In genomic region chrX:131217878-131218486, GRCh38 we compare ENCODE assay signal across 32 cellular contexts.
DNase-seq lines count a peak whose midpoint lies in the region; ATAC-seq, FAIRE-seq and TF ChIP-seq lines count a peak whose summit lies in the region.
"Had no signal": no experiment of that assay in that cellular context is flagged by ENCODE, and none has a peak within 500 bp of the region (broad histone marks: within the 10 kb centered on the region; RNA-seq: fewer than 3 reads in every experiment).

No MANE protein-coding gene starts in this region.

- no peaks in the 10 kb centered on the region; a peak in 2 of 5 replicates for H3K27me3 ChIP-seq in K562 (ENCODE audit: control insufficient read depth in 2 of 2, insufficient read depth in 2 of 2, low read length in 2 of 2)
- no peaks in the 10 kb centered on the region for H3K27me3 ChIP-seq in right lobe of liver
- H3K27me3 ChIP-seq in lower lobe of right lung (ENCODE audit: low read depth), result no peaks in the 10 kb centered on the region
- H3K27me3 ChIP-seq in uterus, result peaks cover 0 to 3% of the 10 kb centered on the region in 2 donors
- H3K27me3 ChIP-seq: gastroesophageal sphincter, neural progenitor cell, Peyer's patch, tibial artery had no signal

- no peaks in the 10 kb centered on the region for H3K9me3 ChIP-seq in K562 (replicated peaks; ENCODE audit: control insufficient read depth, insufficient read depth, low read depth, low read length)
- H3K9me3 ChIP-seq in right lobe of liver, result no peaks in the 10 kb centered on the region
- H3K9me3 ChIP-seq in lower lobe of right lung, result no peaks in the 10 kb centered on the region
- H3K9me3 ChIP-seq in uterus, result no peaks in the 10 kb centered on the region
- H3K9me3 ChIP-seq: breast epithelium, gastroesophageal sphincter, Peyer's patch, tibial artery had no signal

- no peak overlapping the region for H3K27ac ChIP-seq in K562 (ENCODE audit: extremely low read depth, low read depth, low read length)
- H3K27ac ChIP-seq in right lobe of liver, result no peak overlapping the region
- H3K27ac ChIP-seq in lower lobe of right lung, result no peak overlapping the region
- H3K27ac ChIP-seq in uterus, result no peak overlapping the region
- H3K27ac ChIP-seq: breast epithelium, dorsolateral prefrontal cortex, gastroesophageal sphincter, neural progenitor cell, Peyer's patch, tibial artery had no signal

- FAIRE-seq in K562 (lab: Jason Lieb, UNC), result no peak
- FAIRE-seq: endothelial cell of umbilical vein had no signal

- TF ChIP-seq EP300 in K562 (IDR thresholded peaks at IDR 0.05; ENCODE audit: low read length), result no peak

- ATAC-seq in K562 (no peak), right lobe of liver (peak; percentile 76 to 83 (median 77)), lower lobe of right lung (no peak), HG03520 (IDR thresholded peaks at IDR 0.05; ENCODE audit: unreplicated experiment) (no peak)
- ATAC-seq: gastroesophageal sphincter, left colon, right cardiac atrium had no signal

- H3K4me3 ChIP-seq in K562 (no peak overlapping the region), right lobe of liver (peak overlapping the region in 1 of 3 donors; percentile 29), lower lobe of right lung (no peak overlapping the region), uterus (no peak overlapping the region)
- H3K4me3 ChIP-seq: breast epithelium, dorsolateral prefrontal cortex, gastroesophageal sphincter, neural progenitor cell, Peyer's patch, tibial artery had no signal

- 3% methylated on average over 6 of the region's 6 CpGs for WGBS in K562 (ENCODE audit: insufficient coverage, low coverage, missing lambda C conversion rate)
- WGBS in right lobe of liver (ENCODE audit: insufficient coverage, low coverage, low lambda C conversion rate, missing lambda C conversion rate), result 45% methylated on average over 6 of the region's 6 CpGs

- no peaks in the 10 kb centered on the region for H3K79me2 ChIP-seq in K562 (ENCODE audit: control insufficient read depth, insufficient read depth, low read length)

- H2AFZ ChIP-seq in K562 (ENCODE audit: low read depth, low read length), result no peak overlapping the region
- H2AFZ ChIP-seq: neural progenitor cell had no signal

- no peaks in the 10 kb centered on the region for H4K20me1 ChIP-seq in K562 (replicated peaks; ENCODE audit: control insufficient read depth, insufficient read depth, low read length)

- BruUV-seq in K562 (replicated peaks; lab: Mats Ljungman, UMichigan), result no TSS peak

- intact Hi-C loops in K562 (cut with micrococcal nuclease) (no loop called here), right lobe of liver (cut with DNase I) (no loop called here), lower lobe of right lung (cut with DNase I) (no loop called here), uterus (cut with DNase I; ENCODE audit: low total_unique reads) (no loop called here)

- in situ Hi-C loops in K562 (cut with MboI), result no loop called here

- TF ChIP-seq CTCF in K562 (IDR thresholded peaks at IDR 0.05 in 2 of 3, conservative IDR thresholded peaks at IDR 0.05 in 1 of 3; ENCODE audit: insufficient read depth in 2 of 3, low read depth in 1 of 3, low read length in 3 of 3), result 0 out of 6 replicates have a peak, but pooled peaks of 2 of the 3 experiments have one; percentile 3 to 12
- TF ChIP-seq CTCF in right lobe of liver (IDR thresholded peaks at IDR 0.05), result peak in 3 of 4 donors; percentile 12 to 29 (median 15)
- TF ChIP-seq CTCF in lower lobe of right lung (IDR thresholded peaks at IDR 0.05), result no peak
- TF ChIP-seq CTCF in uterus (IDR thresholded peaks at IDR 0.05), result no peak

- no peaks in the 10 kb centered on the region for H3K9me1 ChIP-seq in K562 (ENCODE audit: control insufficient read depth, insufficient read depth, low read length)

- TF ChIP-seq POLR2A in K562 (conservative IDR thresholded peaks at IDR 0.05), result no peak
- no peak for TF ChIP-seq POLR2A in right lobe of liver (IDR thresholded peaks at IDR 0.05)
- TF ChIP-seq POLR2A in uterus (IDR thresholded peaks at IDR 0.05), result no peak

- POLR2A ChIA-PET in K562 (lab: Yijun Ruan, JAX), result no interaction called here

- no peak for TF ChIP-seq RAD21 in K562 (CRISPR knock-in tag; conservative IDR thresholded peaks at IDR 0.05 in 1 of 2, IDR thresholded peaks at IDR 0.05 in 1 of 2)

- peak; percentile 6 for DNase-seq in DMS 273 treated with DMSO at 0.1 percent for 48 hours (lab: John Stamatoyannopoulos, UW)
- peak; percentile 22 for DNase-seq in NCI-H2171 (lab: John Stamatoyannopoulos, UW)
- no peak for DNase-seq in K562 (ENCODE audit: extremely low read depth in 1 of 4, low spot score in 3 of 4)
- no peak for DNase-seq in right lobe of liver
- DNase-seq in lower lobe of right lung, result no peak
- no peak for DNase-seq in mucosa of gallbladder (ENCODE audit: low spot score)
- no peak for DNase-seq in uterus
- DNase-seq: ACHN; activated CD4-positive, alpha-beta T cell treated with anti-CD3 and anti-CD28 coated beads for 48 hours; activated CD8-positive, alpha-beta memory T cell treated with anti-CD3 and anti-CD28 coated beads for 24 hours; activated T-cell treated with anti-CD3 and anti-CD28 coated beads for 4 hours; amniotic stem cell; DMS79; dorsolateral prefrontal cortex; GF-D8; hypothalamus; immature natural killer cell; left colon; NCI-H1092; NCI-H187; NCI-H510A treated with DMSO at 0.1 percent for 48 hours; Peyer's patch; right cardiac atrium; SHP77; stimulated activated CD4-positive, alpha-beta T cell treated with anti-CD3 and anti-CD28 coated beads, Interleukin-12 subunit alpha, Interleukin-12 subunit beta, amount 100 ng/mL, for 4 hours; stimulated activated CD4-positive, alpha-beta T cell treated with anti-CD3 and anti-CD28 coated beads, Interleukin-4, amount 100 ng/mL, for 1 hour; tibial artery had no signal

- no peak overlapping the region for H3K4me2 ChIP-seq in K562 (ENCODE audit: insufficient read depth, low read length)
- H3K4me2 ChIP-seq: neural progenitor cell had no signal

- H3K9ac ChIP-seq in K562 (ENCODE audit: insufficient read depth in 1 of 2, low read depth in 2 of 2, low read length in 2 of 2), result no peak overlapping the region
- H3K9ac ChIP-seq: neural progenitor cell had no signal

- no peaks in the 10 kb centered on the region for H3K4me1 ChIP-seq in K562 (replicated peaks in 1 of 2; ENCODE audit: control insufficient read depth in 2 of 2, insufficient read depth in 2 of 2, low read length in 2 of 2)
- H3K4me1 ChIP-seq in right lobe of liver, result no peaks in the 10 kb centered on the region
- H3K4me1 ChIP-seq in lower lobe of right lung, result no peaks in the 10 kb centered on the region
- no peaks in the 10 kb centered on the region for H3K4me1 ChIP-seq in uterus
- H3K4me1 ChIP-seq: breast epithelium, gastroesophageal sphincter, Peyer's patch, tibial artery had no signal

- H3K36me3 ChIP-seq in K562 (ENCODE audit: control insufficient read depth, insufficient read depth, low read length) (no peaks in the 10 kb centered on the region), right lobe of liver (no peaks in the 10 kb centered on the region), lower lobe of right lung (no peaks in the 10 kb centered on the region), uterus (no peaks in the 10 kb centered on the region)
- H3K36me3 ChIP-seq: breast epithelium, gastroesophageal sphincter, neural progenitor cell, Peyer's patch, tibial artery had no signal

- CTCF ChIA-PET in K562 (lab: Yijun Ruan, JAX; ENCODE audit: low intra/inter-chr PET ratio), result no interaction called here

TF ChIP-seq in K562, 482 proteins besides CTCF, POLR2A, EP300 and RAD21:
- no peak for TF ChIP-seq NRF1 (conservative IDR thresholded peaks at IDR 0.05 in 1 of 2, IDR thresholded peaks at IDR 0.05 in 1 of 2)
- TF ChIP-seq TAL1 (IDR thresholded peaks at IDR 0.05), result no peak
- TF ChIP-seq RNF219 (CRISPR knock-in tag; IDR thresholded peaks at IDR 0.05), result no peak
- no peak for TF ChIP-seq HNRNPH1 (optimal IDR thresholded peaks at IDR 0.05; ENCODE audit: low read depth, low read length)
- TF ChIP-seq, protein P1, sequence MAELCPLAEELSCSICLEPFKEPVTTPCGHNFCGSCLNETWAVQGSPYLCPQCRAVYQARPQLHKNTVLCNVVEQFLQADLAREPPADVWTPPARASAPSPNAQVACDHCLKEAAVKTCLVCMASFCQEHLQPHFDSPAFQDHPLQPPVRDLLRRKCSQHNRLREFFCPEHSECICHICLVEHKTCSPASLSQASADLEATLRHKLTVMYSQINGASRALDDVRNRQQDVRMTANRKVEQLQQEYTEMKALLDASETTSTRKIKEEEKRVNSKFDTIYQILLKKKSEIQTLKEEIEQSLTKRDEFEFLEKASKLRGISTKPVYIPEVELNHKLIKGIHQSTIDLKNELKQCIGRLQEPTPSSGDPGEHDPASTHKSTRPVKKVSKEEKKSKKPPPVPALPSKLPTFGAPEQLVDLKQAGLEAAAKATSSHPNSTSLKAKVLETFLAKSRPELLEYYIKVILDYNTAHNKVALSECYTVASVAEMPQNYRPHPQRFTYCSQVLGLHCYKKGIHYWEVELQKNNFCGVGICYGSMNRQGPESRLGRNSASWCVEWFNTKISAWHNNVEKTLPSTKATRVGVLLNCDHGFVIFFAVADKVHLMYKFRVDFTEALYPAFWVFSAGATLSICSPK (IDR thresholded peaks at IDR 0.05; ENCODE audit: borderline replicate concordance), result no peak

Comparison
In these comparisons a context has a peak if more than half of its experiments do, and no peak if none do; other contexts are left out.
1. DNase-seq: peak in DMS 273 treated with DMSO at 0.1 percent for 48 hours (single experiment) and NCI-H2171 (single experiment); none in K562 (0 of 4), right lobe of liver (0 of 3), lower lobe of right lung (single experiment), mucosa of gallbladder (single experiment) and uterus (0 of 2).
2. ATAC-seq: peak in right lobe of liver (4 of 4); none in K562 (single experiment), lower lobe of right lung (0 of 2) and HG03520 (single experiment).
3. CTCF ChIP-seq: peak in K562 (2 of 3) and right lobe of liver (3 of 4); none in lower lobe of right lung (single experiment) and uterus (0 of 4).